23 cellular contexts compared by ENCODE assay signal in the genomic region with DNA sequence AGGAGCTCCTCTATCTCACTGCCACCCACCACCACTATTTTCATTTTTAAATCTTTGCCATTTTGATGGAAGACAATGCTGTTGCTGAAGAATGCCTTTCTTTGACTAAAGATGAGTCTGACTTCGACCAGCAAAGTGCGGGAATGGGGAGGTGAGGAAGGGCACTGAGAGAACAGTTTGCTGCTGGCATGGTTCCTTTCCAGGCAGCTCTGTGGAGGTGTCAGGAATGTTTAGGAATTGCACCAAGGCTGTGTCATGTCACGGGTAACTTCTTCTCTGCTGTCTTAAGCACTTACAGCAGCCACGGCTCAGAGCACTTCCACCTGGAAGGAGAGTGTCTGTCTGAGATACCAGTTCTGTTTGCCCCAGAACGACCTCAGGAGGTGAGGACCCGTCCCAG. TPM values are rescaled to one million over a fixed set of nuclear protein-coding genes. Genes with fewer than 3 reads are reported as not detected.
A peak's percentile ranks its signal among the peaks of the same experiment; 100 is the strongest.
DNase-seq lines count a peak whose midpoint lies in the region; ATAC-seq, FAIRE-seq and TF ChIP-seq lines count a peak whose summit lies in the region.
"Had no signal": no experiment of that assay in that cellular context is flagged by ENCODE, and none has a peak within 500 bp of the region (broad histone marks: within the 10 kb centered on the region; RNA-seq: fewer than 3 reads in every experiment).

No MANE protein-coding gene starts in this region.

- H3K4me3 ChIP-seq in bronchial epithelial cell (ENCODE audit: low read depth, low read length): no peak overlapping the region
- H3K4me3 ChIP-seq: A549, SK-N-MC had no signal

- intact Hi-C loops in sciatic nerve (cut with DNase I): no loop called here

- no peak for ATAC-seq in sciatic nerve
- ATAC-seq: A549; CD8-positive, alpha-beta T cell; HCT116; Panc1 had no signal

- FAIRE-seq in bronchial epithelial cell (lab: Jason Lieb, UNC): peak; percentile 40
- FAIRE-seq: A549, GM19239 had no signal

- TF ChIP-seq CTCF in bronchial epithelial cell (IDR thresholded peaks at IDR 0.05; ENCODE audit: insufficient read depth, low read length, severe bottlenecking) (no peak), GM20000 (IDR thresholded peaks at IDR 0.05; ENCODE audit: extremely low read depth, missing control alignments) (no peak)

- H3K36me3 ChIP-seq in bronchial epithelial cell (ENCODE audit: control insufficient read depth, insufficient read depth, low read length): no peaks in the 10 kb centered on the region

- H3K27me3 ChIP-seq in bronchial epithelial cell (ENCODE audit: control insufficient read depth, insufficient read depth, low read length): peaks cover 3% of the 10 kb centered on the region

- DNase-seq in EH (ENCODE audit: low read depth): peak; percentile 8
- DNase-seq in bronchial epithelial cell (ENCODE audit: low read depth): no peak
- DNase-seq in left kidney (ENCODE audit: low read depth, low spot score): peak; percentile 26
- DNase-seq in sciatic nerve (ENCODE audit: low spot score): peak; percentile 0
- DNase-seq in COLO668 (lab: John Stamatoyannopoulos, UW; ENCODE audit: unreplicated experiment): no peak
- DNase-seq in GM20000 (ENCODE audit: low spot score): no peak
- DNase-seq in SIG-M5 (lab: John Stamatoyannopoulos, UW): no peak
- DNase-seq: DMS 273 treated with DMSO at 0.1 percent for 48 hours, DMS79, GF-D8, NCI-H1048, NCI-H1417, NCI-H1694, NCI-H2029 treated with DMSO at 0.1 percent for 48 hours, NCI-H2227 treated with DMSO at 0.1 percent for 48 hours, NCI-H526 treated with DMSO at 0.1 percent for 48 hours, SHP77 treated with DMSO at 0.1 percent for 48 hours had no signal

RNA-seq across cellular contexts. Expression of a gene that starts 41.4 kb away (rescaled TPM):
- total RNA-seq in bronchial epithelial cell: 14.5 and 16.6 TPM in 2 replicates
- 15.9 TPM for total RNA-seq in sciatic nerve

Comparison
In these comparisons a context has a peak if more than half of its experiments do, and no peak if none do; other contexts are left out.
1. DNase-seq: peak in EH (single experiment), left kidney (single experiment) and sciatic nerve (single experiment); none in bronchial epithelial cell (single experiment), COLO668 (single experiment), GM20000 (single experiment) and SIG-M5 (single experiment).